15 cellular contexts compared by ENCODE assay signal in genomic region chr11:111372538-111372937, GRCh38. TPM values are rescaled to one million over a fixed set of nuclear protein-coding genes. Genes with fewer than 3 reads are reported as not detected.
DNase-seq lines count a peak whose midpoint lies in the region; ATAC-seq, FAIRE-seq and TF ChIP-seq lines count a peak whose summit lies in the region.
"Had no signal": no experiment of that assay in that cellular context is flagged by ENCODE, and none has a peak within 500 bp of the region (broad histone marks: within the 10 kb centered on the region; RNA-seq: fewer than 3 reads in every experiment).

No MANE protein-coding gene starts in this region.

- no peaks in the 10 kb centered on the region for H3K9me3 ChIP-seq in pancreas
- H3K9me3 ChIP-seq in CD4-positive, alpha-beta T cell (ENCODE audit: control insufficient read depth, low read length) = no peaks in the 10 kb centered on the region
- H3K9me3 ChIP-seq: heart left ventricle had no signal

- peaks cover 11% of the 10 kb centered on the region for H3K36me3 Mint-ChIP-seq in stimulated activated naive CD8-positive, alpha-beta T cell treated with anti-CD3 and anti-CD28 coated beads, Interleukin-15, Interleukin-2, amounts not matched to agents 100 ng/mL and 50 ng/mL, for 24 hours (ENCODE audit: low read depth)
- no peaks in the 10 kb centered on the region for H3K36me3 Mint-ChIP-seq in CD4-positive, alpha-beta T cell (ENCODE audit: low read depth)

- CTCF ChIA-PET in CD4-positive, alpha-beta T cell (lab: Charles Lee) = interaction anchor here (2.2 kb wide), 1 partner anchor 12 kb away, joined by 9 read pairs; no protein-coding TSS in a partner anchor

- DNase-seq in stimulated activated naive CD8-positive, alpha-beta T cell treated with anti-CD3 and anti-CD28 coated beads, Interleukin-15, Interleukin-2, amounts not matched to agents 100 U/mL and 50 U/mL, for 24 hours = no peak
- DNase-seq in NCI-H2029 treated with DMSO at 0.1 percent for 48 hours (lab: John Stamatoyannopoulos, UW) (peak; percentile 71), RPMI8226 (peak; percentile 43), pancreas (no peak), NCI-H1930 (lab: John Stamatoyannopoulos, UW) (no peak)
- no peak for DNase-seq in CD4-positive, alpha-beta T cell
- DNase-seq: activated naive CD4-positive, alpha-beta T cell; cortex of kidney; erythroblast; heart left ventricle; kidney had no signal

- no peaks in the 10 kb centered on the region for H3K36me3 ChIP-seq in pancreas
- H3K36me3 ChIP-seq: heart left ventricle had no signal

- no peaks in the 10 kb centered on the region for H3K9me3 Mint-ChIP-seq in stimulated activated naive CD8-positive, alpha-beta T cell treated with anti-CD3 and anti-CD28 coated beads, Interleukin-15, Interleukin-2, amounts not matched to agents 100 ng/mL and 50 ng/mL, for 24 hours
- no peaks in the 10 kb centered on the region for H3K9me3 Mint-ChIP-seq in CD4-positive, alpha-beta T cell

- H3K27ac Mint-ChIP-seq in stimulated activated naive CD8-positive, alpha-beta T cell treated with anti-CD3 and anti-CD28 coated beads, Interleukin-15, Interleukin-2, amounts not matched to agents 100 ng/mL and 50 ng/mL, for 24 hours = peak overlapping the region; percentile 97
- H3K27ac Mint-ChIP-seq in CD4-positive, alpha-beta T cell = no peak overlapping the region

- TF ChIP-seq CTCF in pancreas (IDR thresholded peaks at IDR 0.05) = no peak
- TF ChIP-seq CTCF in CD4-positive, alpha-beta T cell (IDR thresholded peaks at IDR 0.05) = no peak

- no peak for FAIRE-seq in pancreas (lab: Jason Lieb, UNC)
- FAIRE-seq: kidney had no signal

- H3K27ac ChIP-seq in pancreas = no peak overlapping the region
- H3K27ac ChIP-seq in CD4-positive, alpha-beta T cell (ENCODE audit: low read depth, low read length) = no peak overlapping the region
- H3K27ac ChIP-seq: heart left ventricle, parathyroid adenoma had no signal

- POLR2A ChIA-PET in CD4-positive, alpha-beta T cell (lab: Charles Lee) = no interaction called here

- ATAC-seq in stimulated activated naive CD8-positive, alpha-beta T cell treated with anti-CD3 and anti-CD28 coated beads, Interleukin-15, Interleukin-2, amounts not matched to agents 100 U/mL and 50 U/mL, for 24 hours = no peak
- ATAC-seq in GM19467 (IDR thresholded peaks at IDR 0.05; ENCODE audit: unreplicated experiment) (no peak), pancreas (no peak)
- ATAC-seq in CD4-positive, alpha-beta T cell (ENCODE audit: poor library complexity) = no peak
- ATAC-seq: heart left ventricle had no signal

- no peaks in the 10 kb centered on the region for H3K27me3 Mint-ChIP-seq in stimulated activated naive CD8-positive, alpha-beta T cell treated with anti-CD3 and anti-CD28 coated beads, Interleukin-15, Interleukin-2, amounts not matched to agents 100 ng/mL and 50 ng/mL, for 24 hours
- no peaks in the 10 kb centered on the region for H3K27me3 Mint-ChIP-seq in CD4-positive, alpha-beta T cell

- 96 to 98% methylated on average over 2 of the region's 2 CpGs for WGBS in pancreas, 2 donors

- H3K4me1 Mint-ChIP-seq in stimulated activated naive CD8-positive, alpha-beta T cell treated with anti-CD3 and anti-CD28 coated beads, Interleukin-15, Interleukin-2, amounts not matched to agents 100 ng/mL and 50 ng/mL, for 24 hours (ENCODE audit: low read depth) = peaks cover 83% of the 10 kb centered on the region
- H3K4me1 Mint-ChIP-seq in CD4-positive, alpha-beta T cell (ENCODE audit: low read depth) = peaks cover 9% of the 10 kb centered on the region

- peaks cover 9 to 15% (median 9%) of the 10 kb centered on the region in 3 donors for H3K4me1 ChIP-seq in pancreas
- H3K4me1 ChIP-seq: heart left ventricle had no signal

- no peak overlapping the region for H3K4me3 Mint-ChIP-seq in stimulated activated naive CD8-positive, alpha-beta T cell treated with anti-CD3 and anti-CD28 coated beads, Interleukin-15, Interleukin-2, amounts not matched to agents 100 ng/mL and 50 ng/mL, for 24 hours
- no peak overlapping the region for H3K4me3 Mint-ChIP-seq in CD4-positive, alpha-beta T cell

- no peak overlapping the region for H3K4me3 ChIP-seq in pancreas
- H3K4me3 ChIP-seq: heart left ventricle, smooth muscle cell had no signal

- intact Hi-C loops in pancreas (cut with DNase I) = no loop called here
- intact Hi-C loops in CD4-positive, alpha-beta T cell (cut with DNase I, micrococcal nuclease) = loop anchor here in 1 of 2 experiments (5.0 kb wide), 1 partner anchor 45 kb away; no protein-coding TSS in a partner anchor

- no peaks in the 10 kb centered on the region for H3K27me3 ChIP-seq in pancreas
- H3K27me3 ChIP-seq in CD4-positive, alpha-beta T cell (ENCODE audit: control insufficient read depth, insufficient read depth, low read length) = no peaks in the 10 kb centered on the region

RNA-seq across cellular contexts. Expression of gene POU2AF1, which starts 6.5 kb away (rescaled TPM):
- total RNA-seq in pancreas = 1 to 10 TPM in 1 of 6 donors, under 1 TPM in 5; 0.08 to 2.2 (median 0.41) TPM
- under 1 TPM; 0.19 to 0.73 TPM for polyA plus RNA-seq in pancreas
- total RNA-seq in CD4-positive, alpha-beta T cell = under 1 TPM; 0.52 to 0.78 TPM
- total RNA-seq: smooth muscle cell had no signal
- polyA plus RNA-seq: smooth muscle cell had no signal

Comparison
In these comparisons a context has a peak if more than half of its experiments do, and no peak if none do; other contexts are left out.
1. DNase-seq: peak in NCI-H2029 treated with DMSO at 0.1 percent for 48 hours (single experiment) and RPMI8226 (single experiment); none in stimulated activated naive CD8-positive, alpha-beta T cell treated with anti-CD3 and anti-CD28 coated beads, Interleukin-15, Interleukin-2, amounts not matched to agents 100 U/mL and 50 U/mL, for 24 hours (single experiment), pancreas (0 of 6), NCI-H1930 (0 of 2) and CD4-positive, alpha-beta T cell (0 of 10).